8 cellular contexts compared by ENCODE assay signal in genomic region chr19:18636183-18636968, GRCh38. TPM values are rescaled to one million over a fixed set of nuclear protein-coding genes. Genes with fewer than 3 reads are reported as not detected.
DNase-seq lines count a peak whose midpoint lies in the region; ATAC-seq and TF ChIP-seq lines count a peak whose summit lies in the region.

No MANE protein-coding gene starts in this region.

- no peaks in the 10 kb centered on the region for H3K36me3 Mint-ChIP-seq in activated CD4-positive, alpha-beta T cell treated with anti-CD3 and anti-CD28 coated beads for 36 hours (ENCODE audit: low read depth)

- POLR2A ChIA-PET in activated CD4-positive, alpha-beta T cell treated with anti-CD3 and anti-CD28 coated beads for 36 hours (lab: Charles Lee) = no interaction called here

- TF ChIP-seq CTCF in AG10803 (conservative IDR thresholded peaks at IDR 0.05; ENCODE audit: low read length) (no peak), choroid plexus epithelial cell (conservative IDR thresholded peaks at IDR 0.05; ENCODE audit: low read depth, low read length) (no peak)

- CTCF ChIA-PET in activated CD4-positive, alpha-beta T cell treated with anti-CD3 and anti-CD28 coated beads for 36 hours (lab: Charles Lee) = no interaction called here

- peak overlapping the region; percentile 78 for H3K27ac Mint-ChIP-seq in activated CD4-positive, alpha-beta T cell treated with anti-CD3 and anti-CD28 coated beads for 36 hours

- intact Hi-C loops in activated CD4-positive, alpha-beta T cell treated with anti-CD3 and anti-CD28 coated beads for 36 hours (cut with DNase I, micrococcal nuclease) = loop anchor here (1.0 to 5.0 kb wide), 24 partner anchors 42 to 771 kb away; partner anchors contain the start of genes COPE (in 2 of the 2), CRTC1 (in 2 of the 2), DDX49 (in 2 of the 2) and ELL (in 2 of the 2)

- peak overlapping the region; percentile 83 for H3K4me3 ChIP-seq in AG10803 (ENCODE audit: low read length)
- H3K4me3 ChIP-seq in choroid plexus epithelial cell (ENCODE audit: low read depth, low read length) = peak overlapping the region; percentile 71

- peaks cover 24% of the 10 kb centered on the region for H3K4me1 Mint-ChIP-seq in activated CD4-positive, alpha-beta T cell treated with anti-CD3 and anti-CD28 coated beads for 36 hours

- no peaks in the 10 kb centered on the region for H3K27me3 Mint-ChIP-seq in activated CD4-positive, alpha-beta T cell treated with anti-CD3 and anti-CD28 coated beads for 36 hours

- DNase-seq in AG10803 (ENCODE audit: low read depth) (peak; percentile 91), GM19238 (ENCODE audit: insufficient read length, low spot score) (peak; percentile 97), NCI-H460 (ENCODE audit: extremely low read depth, low read depth) (peak; percentile 92), choroid plexus epithelial cell (ENCODE audit: low read depth) (peak; percentile 96), kidney tubule cell (ENCODE audit: low spot score) (peak; percentile 96)
- DNase-seq in activated CD4-positive, alpha-beta T cell treated with anti-CD3 and anti-CD28 coated beads for 36 hours = peak; percentile 100
- peak; percentile 99 for DNase-seq in stimulated activated CD4-positive, alpha-beta T cell treated with anti-CD3 and anti-CD28 coated beads, Interleukin-15, amount 100 ng/mL, for 48 hours (ENCODE audit: low read depth in 2 of 2)

- peak; percentile 85 for ATAC-seq in HG03432 (IDR thresholded peaks at IDR 0.05; ENCODE audit: unreplicated experiment)
- peak; percentile 92 for ATAC-seq in activated CD4-positive, alpha-beta T cell treated with anti-CD3 and anti-CD28 coated beads for 36 hours

- H3K4me3 Mint-ChIP-seq in activated CD4-positive, alpha-beta T cell treated with anti-CD3 and anti-CD28 coated beads for 36 hours = peak overlapping the region; percentile 84

- H3K9me3 Mint-ChIP-seq in activated CD4-positive, alpha-beta T cell treated with anti-CD3 and anti-CD28 coated beads for 36 hours (ENCODE audit: low read depth) = no peaks in the 10 kb centered on the region

RNA-seq across cellular contexts. Expression of gene KLHL26, which starts 0.5 kb away (rescaled TPM):
- 6.4 and 6.6 TPM in 2 replicates for total RNA-seq in NCI-H460 (2014; rRNA removed; shearing (Covaris generic))
- 5.2 and 8.2 TPM in 2 replicates for polyA plus RNA-seq in NCI-H460 (2014; cell fraction: nucleus; rRNA removed)
- total RNA-seq in activated CD4-positive, alpha-beta T cell treated with anti-CD3 and anti-CD28 coated beads for 36 hours = 10 to 100 TPM in 1 of 2 experiments, 1 to 10 TPM in 1; 9.9 to 11.9 TPM

RNA-seq across cellular contexts. Expression of gene TMEM59L, which starts 23.7 kb away (rescaled TPM):
- 3.9 and 7.7 TPM in 2 replicates for total RNA-seq in NCI-H460 (2014; rRNA removed; shearing (Covaris generic))
- 5.2 and 8.5 TPM in 2 replicates for polyA plus RNA-seq in NCI-H460 (2014; cell fraction: nucleus; rRNA removed)
- total RNA-seq in activated CD4-positive, alpha-beta T cell treated with anti-CD3 and anti-CD28 coated beads for 36 hours = under 1 TPM in 1 of 2 experiments, not detected in 1; 0.11 TPM

RNA-seq across cellular contexts. Expression of gene CRLF1, which starts 29.8 kb away (rescaled TPM):
- 91.3 and 109 TPM in 2 replicates for total RNA-seq in NCI-H460 (2014; rRNA removed; shearing (Covaris generic))
- 76.3 and 105 TPM in 2 replicates for polyA plus RNA-seq in NCI-H460 (2014; cell fraction: nucleus; rRNA removed)
- not detected for total RNA-seq in activated CD4-positive, alpha-beta T cell treated with anti-CD3 and anti-CD28 coated beads for 36 hours

RNA-seq across cellular contexts. Expression of gene CRTC1, which starts 47.1 kb away (rescaled TPM):
- 2.9 and 3.2 TPM in 2 replicates for total RNA-seq in NCI-H460 (2014; rRNA removed; shearing (Covaris generic))
- 10.4 and 11.4 TPM in 2 replicates for polyA plus RNA-seq in NCI-H460 (2014; cell fraction: nucleus; rRNA removed)
- total RNA-seq in activated CD4-positive, alpha-beta T cell treated with anti-CD3 and anti-CD28 coated beads for 36 hours = 1 to 10 TPM; 5.3 to 9.7 TPM

RNA-seq across cellular contexts. Expression of gene REX1BD, which starts 47.8 kb away (rescaled TPM):
- 27.9 and 46.6 TPM in 2 replicates for total RNA-seq in NCI-H460 (2014; rRNA removed; shearing (Covaris generic))
- 249 and 384 TPM in 2 replicates for polyA plus RNA-seq in NCI-H460 (2014; cell fraction: nucleus; rRNA removed)
- total RNA-seq in activated CD4-positive, alpha-beta T cell treated with anti-CD3 and anti-CD28 coated beads for 36 hours = 10 to 100 TPM; 47.8 to 81.3 TPM

Comparison
In these comparisons a context has a peak if more than half of its experiments do, and no peak if none do; other contexts are left out.
1. Peak in every context shown above with its lines: DNase-seq, ATAC-seq and H3K4me3 ChIP-seq.
2. RNA of gene CRLF1, which starts 29.8 kb away (total RNA-seq): 91.3 to 109 TPM in NCI-H460; not detected in activated CD4-positive, alpha-beta T cell treated with anti-CD3 and anti-CD28 coated beads for 36 hours; every median in the first group is over 10 times any median in the second.